1 cellular context compared by ENCODE assay signal in the genomic region with DNA sequence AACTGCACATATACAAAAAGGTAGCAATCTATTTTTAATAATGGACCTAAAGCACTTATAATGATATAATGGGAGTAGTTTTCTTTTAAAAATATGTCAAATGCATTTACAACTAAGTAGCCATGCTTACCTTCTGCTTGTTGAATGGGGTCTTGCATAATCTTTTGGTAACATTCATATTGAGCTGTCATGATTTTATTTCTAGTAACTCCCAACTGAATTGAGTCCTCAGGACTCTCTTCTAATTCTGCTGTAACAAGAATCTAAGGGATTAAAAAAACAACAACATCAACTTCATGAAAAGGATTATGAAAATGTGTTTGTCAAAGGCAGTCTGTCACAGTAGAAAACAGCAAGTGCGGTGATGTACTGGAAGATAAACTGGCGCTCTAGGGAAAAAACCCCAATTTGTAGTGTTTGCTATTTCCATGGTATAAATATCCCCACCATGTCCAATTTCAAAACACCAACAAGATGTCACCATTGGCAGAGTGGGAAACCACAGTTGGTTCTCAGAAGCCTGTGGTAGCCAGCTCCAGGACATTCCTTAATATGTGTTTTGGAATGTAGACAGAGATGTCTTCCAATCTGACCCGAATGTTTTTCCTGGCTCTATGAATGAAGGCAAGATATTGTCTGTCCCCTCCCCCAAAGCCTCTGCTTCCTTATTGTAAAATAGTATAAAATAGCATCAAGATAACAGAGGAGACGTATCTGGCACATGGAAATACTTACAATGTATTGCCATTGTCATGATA.
TF ChIP-seq lines count a peak whose summit lies in the region.

No MANE protein-coding gene starts in this region.

TF ChIP-seq in GM23338, 12 proteins besides CTCF, POLR2A, EP300 and RAD21 (continued from another document):
- TF ChIP-seq ETS1 (IDR thresholded peaks at IDR 0.05), result no peak
- TF ChIP-seq, protein P1, sequence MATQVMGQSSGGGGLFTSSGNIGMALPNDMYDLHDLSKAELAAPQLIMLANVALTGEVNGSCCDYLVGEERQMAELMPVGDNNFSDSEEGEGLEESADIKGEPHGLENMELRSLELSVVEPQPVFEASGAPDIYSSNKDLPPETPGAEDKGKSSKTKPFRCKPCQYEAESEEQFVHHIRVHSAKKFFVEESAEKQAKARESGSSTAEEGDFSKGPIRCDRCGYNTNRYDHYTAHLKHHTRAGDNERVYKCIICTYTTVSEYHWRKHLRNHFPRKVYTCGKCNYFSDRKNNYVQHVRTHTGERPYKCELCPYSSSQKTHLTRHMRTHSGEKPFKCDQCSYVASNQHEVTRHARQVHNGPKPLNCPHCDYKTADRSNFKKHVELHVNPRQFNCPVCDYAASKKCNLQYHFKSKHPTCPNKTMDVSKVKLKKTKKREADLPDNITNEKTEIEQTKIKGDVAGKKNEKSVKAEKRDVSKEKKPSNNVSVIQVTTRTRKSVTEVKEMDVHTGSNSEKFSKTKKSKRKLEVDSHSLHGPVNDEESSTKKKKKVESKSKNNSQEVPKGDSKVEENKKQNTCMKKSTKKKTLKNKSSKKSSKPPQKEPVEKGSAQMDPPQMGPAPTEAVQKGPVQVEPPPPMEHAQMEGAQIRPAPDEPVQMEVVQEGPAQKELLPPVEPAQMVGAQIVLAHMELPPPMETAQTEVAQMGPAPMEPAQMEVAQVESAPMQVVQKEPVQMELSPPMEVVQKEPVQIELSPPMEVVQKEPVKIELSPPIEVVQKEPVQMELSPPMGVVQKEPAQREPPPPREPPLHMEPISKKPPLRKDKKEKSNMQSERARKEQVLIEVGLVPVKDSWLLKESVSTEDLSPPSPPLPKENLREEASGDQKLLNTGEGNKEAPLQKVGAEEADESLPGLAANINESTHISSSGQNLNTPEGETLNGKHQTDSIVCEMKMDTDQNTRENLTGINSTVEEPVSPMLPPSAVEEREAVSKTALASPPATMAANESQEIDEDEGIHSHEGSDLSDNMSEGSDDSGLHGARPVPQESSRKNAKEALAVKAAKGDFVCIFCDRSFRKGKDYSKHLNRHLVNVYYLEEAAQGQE (IDR thresholded peaks at IDR 0.05; ENCODE audit: unreplicated experiment), result no peak
- no peak for TF ChIP-seq ZNF462 (CRISPR knock-in tag; IDR thresholded peaks at IDR 0.05)
- no peak for TF ChIP-seq EZH2phosphoT487 (IDR thresholded peaks at IDR 0.05; ENCODE audit: unreplicated experiment)
